8 cellular contexts compared by ENCODE assay signal in the genomic region with DNA sequence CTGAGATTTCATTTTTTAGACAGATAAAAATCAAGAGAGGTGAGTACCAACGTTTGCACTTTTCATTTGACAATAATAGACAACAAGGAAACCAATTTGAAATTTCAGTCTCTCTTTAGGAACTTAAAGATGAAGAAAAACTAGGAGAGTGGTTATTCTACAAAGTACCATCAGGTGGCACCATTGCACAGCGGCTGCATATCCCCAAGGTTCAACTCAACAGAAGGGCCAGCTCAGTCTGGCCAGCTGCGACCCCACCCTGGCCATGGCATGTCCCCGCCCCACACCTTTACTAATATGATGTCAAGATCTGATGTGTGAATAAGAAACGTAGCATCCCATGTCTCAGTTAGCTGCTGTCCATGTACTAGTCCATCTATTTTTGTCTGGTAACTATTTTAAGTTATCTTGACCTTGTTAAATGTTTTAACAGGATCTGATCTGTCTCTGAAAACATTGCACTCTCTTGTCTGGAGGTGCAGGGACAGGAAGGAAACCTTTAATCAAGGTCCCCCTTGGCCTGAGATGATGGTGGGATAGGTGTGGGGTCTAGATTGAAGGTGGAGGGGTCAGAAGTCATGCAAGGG. TPM values are rescaled to one million over a fixed set of nuclear protein-coding genes. Genes with fewer than 3 reads are reported as not detected.
DNase-seq lines count a peak whose midpoint lies in the region; ATAC-seq, FAIRE-seq and TF ChIP-seq lines count a peak whose summit lies in the region.

No MANE protein-coding gene starts in this region.

- FAIRE-seq in RCC 7860 (lab: Jason Lieb, UNC), result peak; percentile 68

- H3K4me3 ChIP-seq in breast epithelium, result no peak overlapping the region
- no peak overlapping the region for H3K4me3 ChIP-seq in kidney epithelial cell (ENCODE audit: low read depth, low read length)

- intact Hi-C loops in breast epithelium (cut with DNase I; ENCODE audit: low total_unique reads), result loop anchor here (10.0 kb wide), 1 partner anchor 184 kb away; no protein-coding TSS in a partner anchor

- H3K4me1 ChIP-seq in breast epithelium, result no peaks in the 10 kb centered on the region

- peak; percentile 70 for DNase-seq in NCI-H1092 treated with DMSO at 0.1 percent for 48 hours (lab: John Stamatoyannopoulos, UW)
- DNase-seq in NCI-H1092 (lab: John Stamatoyannopoulos, UW), result no peak
- peak; percentile 63 for DNase-seq in RCC 7860 (ENCODE audit: low spot score)
- DNase-seq in breast epithelium (ENCODE audit: low spot score in 2 of 2), result no peak
- no peak for DNase-seq in kidney epithelial cell (ENCODE audit: low read depth)
- DNase-seq in stimulated activated CD4-positive, alpha-beta T cell treated with anti-CD3 and anti-CD28 coated beads, TNF-alpha, amount 100 ng/mL, for 24 hours (ENCODE audit: low read depth in 3 of 3), result peak in 2 of 3 experiments; percentile 12 to 21

- TF ChIP-seq EP300 in Ishikawa (IDR thresholded peaks at IDR 0.05; ENCODE audit: borderline replicate concordance), result no peak

- H3K36me3 ChIP-seq in breast epithelium (no peaks in the 10 kb centered on the region), kidney epithelial cell (ENCODE audit: control insufficient read depth, insufficient read depth, low read length) (no peaks in the 10 kb centered on the region)

- ATAC-seq in HG02763 (IDR thresholded peaks at IDR 0.05; ENCODE audit: unreplicated experiment), result no peak

- TF ChIP-seq CTCF in breast epithelium (IDR thresholded peaks at IDR 0.05), result peak; percentile 69 to 90 (median 88)
- TF ChIP-seq CTCF in kidney epithelial cell (IDR thresholded peaks at IDR 0.05; ENCODE audit: insufficient read depth, low read length, poor library complexity, severe bottlenecking), result peak; percentile 84

- H3K27me3 ChIP-seq in breast epithelium (no peaks in the 10 kb centered on the region), kidney epithelial cell (ENCODE audit: control insufficient read depth, insufficient read depth, low read length) (no peaks in the 10 kb centered on the region)

- H3K9me3 ChIP-seq in breast epithelium, result no peaks in the 10 kb centered on the region

- TF ChIP-seq RAD21 in Ishikawa (IDR thresholded peaks at IDR 0.05; ENCODE audit: low read depth), result peak; percentile 99

- H3K27ac ChIP-seq in breast epithelium, result no peak overlapping the region

- no peak for TF ChIP-seq POLR2A in breast epithelium (IDR thresholded peaks at IDR 0.05)

TF ChIP-seq in Ishikawa, 13 proteins besides CTCF, POLR2A, EP300 and RAD21:
- TF ChIP-seq MAX (IDR thresholded peaks at IDR 0.05) (no peak), TEAD4 (IDR thresholded peaks at IDR 0.05) (no peak), FOXM1 (IDR thresholded peaks at IDR 0.05; ENCODE audit: borderline replicate concordance, low read depth) (no peak), USF1 (IDR thresholded peaks at IDR 0.05) (no peak), TAF1 (IDR thresholded peaks at IDR 0.05; ENCODE audit: low read depth) (no peak), CREB1 (IDR thresholded peaks at IDR 0.05; ENCODE audit: low read depth) (no peak), NFIC (IDR thresholded peaks at IDR 0.05) (no peak), REST (IDR thresholded peaks at IDR 0.05; ENCODE audit: low read depth) (no peak), EGR1 (IDR thresholded peaks at IDR 0.05) (no peak), ZBTB7A (IDR thresholded peaks at IDR 0.05; ENCODE audit: low read depth) (no peak), YY1 (IDR thresholded peaks at IDR 0.05; ENCODE audit: low read depth) (no peak), CEBPB (IDR thresholded peaks at IDR 0.05) (no peak), TCF12 (IDR thresholded peaks at IDR 0.05; ENCODE audit: low read depth) (no peak)

RNA-seq across cellular contexts. Expression of gene CGNL1, which starts 35.5 kb away (rescaled TPM):
- 10 to 100 TPM in 2 of 3 donors, 1 to 10 TPM in 1; 5.4 to 24.9 (median 18.4) TPM for total RNA-seq in breast epithelium
- total RNA-seq in kidney epithelial cell, result 2.1 and 2.8 TPM in 2 replicates

Comparison
In these comparisons a context has a peak if more than half of its experiments do, and no peak if none do; other contexts are left out.
1. DNase-seq: peak in NCI-H1092 treated with DMSO at 0.1 percent for 48 hours (single experiment), RCC 7860 (single experiment) and stimulated activated CD4-positive, alpha-beta T cell treated with anti-CD3 and anti-CD28 coated beads, TNF-alpha, amount 100 ng/mL, for 24 hours (2 of 3); none in NCI-H1092 (single experiment), breast epithelium (0 of 2) and kidney epithelial cell (single experiment).